Comparison of ENCODE assay signal across 8 cellular contexts in the genomic region with DNA sequence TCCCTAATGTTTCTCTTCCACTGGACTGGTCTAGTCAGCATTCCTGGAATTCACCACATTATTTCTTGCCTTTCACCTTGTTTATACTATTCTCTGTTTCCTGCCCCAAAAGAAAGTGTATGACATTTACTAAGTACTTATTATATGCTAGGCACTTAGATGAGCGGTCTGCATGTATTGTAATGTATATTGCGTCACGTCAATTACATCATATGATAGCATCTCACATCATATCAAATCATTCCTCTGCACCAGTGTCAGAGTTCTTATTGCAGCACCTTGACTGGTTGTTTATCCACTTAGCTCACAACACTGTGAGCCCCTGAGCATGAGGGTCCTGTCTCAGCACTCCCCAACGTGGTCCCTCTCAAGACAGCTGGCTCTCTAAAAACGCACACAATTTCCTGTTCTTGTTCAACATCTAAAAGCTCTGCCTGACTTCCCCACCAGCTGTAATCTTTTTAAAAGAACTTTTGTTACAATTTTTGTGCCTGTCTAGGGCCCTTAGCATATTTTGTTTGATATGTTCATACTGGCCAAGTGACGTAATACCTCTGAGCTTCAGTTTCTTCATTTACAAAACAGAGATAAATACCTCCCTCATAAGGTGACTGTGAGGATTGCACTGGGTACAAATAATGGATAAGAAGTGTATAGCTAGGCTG. TPM values are rescaled to one million over a fixed set of nuclear protein-coding genes. Genes with fewer than 3 reads are reported as not detected.
A peak's percentile ranks its signal among the peaks of the same experiment; 100 is the strongest.
DNase-seq lines count a peak whose midpoint lies in the region; ATAC-seq and TF ChIP-seq lines count a peak whose summit lies in the region.

No MANE protein-coding gene starts in this region.

- no peaks in the 10 kb centered on the region for H3K9me3 ChIP-seq in lower lobe of right lung

- ATAC-seq in lower lobe of right lung (peak; percentile 76 to 86), HG03520 (IDR thresholded peaks at IDR 0.05; ENCODE audit: unreplicated experiment) (no peak)

- peaks cover 19% of the 10 kb centered on the region for H3K4me1 Mint-ChIP-seq in activated T-helper 1 cell treated with anti-CD3 and anti-CD28 coated beads, Interleukin-12 subunit alpha, Interleukin-12 subunit beta, Interleukin-2, Interleukin-4 antibody, amounts not matched to agents 30 ng/mL and 10 ng/mL and 1 ng/mL, durations not matched to agents 14 hours and 24 hours and 36 hours (ENCODE audit: low read depth)

- intact Hi-C loops in lower lobe of right lung (cut with DNase I), result no loop called here
- intact Hi-C loops in activated T-helper 1 cell treated with anti-CD3 and anti-CD28 coated beads, Interleukin-12 subunit alpha, Interleukin-12 subunit beta, Interleukin-2, Interleukin-4 antibody, amounts not matched to agents 30 ng/mL and 10 ng/mL and 1 ng/mL, durations not matched to agents 14 hours and 24 hours and 36 hours (cut with micrococcal nuclease), result loop anchor here (1.0 to 5.0 kb wide), 6 partner anchors 30 to 471 kb away; a partner anchor contains a TSS

- in situ Hi-C loops in astrocyte of the cerebellum (cut with HindIII; ENCODE audit: low sequenced_read_pairs), result loop anchor here (5.0 kb wide), 1 partner anchor 56 kb away; no protein-coding TSS in a partner anchor

- peaks cover 78% of the 10 kb centered on the region for H3K4me1 ChIP-seq in lower lobe of right lung

- no peaks in the 10 kb centered on the region for H3K9me3 Mint-ChIP-seq in activated T-helper 1 cell treated with anti-CD3 and anti-CD28 coated beads, Interleukin-12 subunit alpha, Interleukin-12 subunit beta, Interleukin-2, Interleukin-4 antibody, amounts not matched to agents 30 ng/mL and 10 ng/mL and 1 ng/mL, durations not matched to agents 14 hours and 24 hours and 36 hours

- H3K27ac Mint-ChIP-seq in activated T-helper 1 cell treated with anti-CD3 and anti-CD28 coated beads, Interleukin-12 subunit alpha, Interleukin-12 subunit beta, Interleukin-2, Interleukin-4 antibody, amounts not matched to agents 30 ng/mL and 10 ng/mL and 1 ng/mL, durations not matched to agents 14 hours and 24 hours and 36 hours, result no peak overlapping the region

- H3K4me3 Mint-ChIP-seq in activated T-helper 1 cell treated with anti-CD3 and anti-CD28 coated beads, Interleukin-12 subunit alpha, Interleukin-12 subunit beta, Interleukin-2, Interleukin-4 antibody, amounts not matched to agents 30 ng/mL and 10 ng/mL and 1 ng/mL, durations not matched to agents 14 hours and 24 hours and 36 hours, result no peak overlapping the region

- H3K27ac ChIP-seq in lower lobe of right lung, result peak overlapping the region; percentile 32

- TF ChIP-seq CTCF in LNCaP clone FGC (IDR thresholded peaks at IDR 0.05; ENCODE audit: control insufficient read depth, extremely low read depth, insufficient read depth) (no peak), astrocyte of the cerebellum (IDR thresholded peaks at IDR 0.05; ENCODE audit: low read depth, low read length, missing control alignments) (peak; percentile 40), lower lobe of right lung (IDR thresholded peaks at IDR 0.05) (peak; percentile 40)

- H3K36me3 Mint-ChIP-seq in activated T-helper 1 cell treated with anti-CD3 and anti-CD28 coated beads, Interleukin-12 subunit alpha, Interleukin-12 subunit beta, Interleukin-2, Interleukin-4 antibody, amounts not matched to agents 30 ng/mL and 10 ng/mL and 1 ng/mL, durations not matched to agents 14 hours and 24 hours and 36 hours (ENCODE audit: low read depth), result no peaks in the 10 kb centered on the region

- H3K36me3 ChIP-seq in lower lobe of right lung, result no peaks in the 10 kb centered on the region

- H3K4me3 ChIP-seq in LNCaP clone FGC (ENCODE audit: low read depth, low read length), result no peak overlapping the region
- no peak overlapping the region for H3K4me3 ChIP-seq in astrocyte of the cerebellum (ENCODE audit: low read depth, low read length)
- no peak overlapping the region for H3K4me3 ChIP-seq in lower lobe of right lung

- peak; percentile 3 for DNase-seq in stimulated activated CD4-positive, alpha-beta T cell treated with anti-CD3 and anti-CD28 coated beads, Interleukin-2, amount 100 ng/mL, for 4 hours (ENCODE audit: low read depth)
- DNase-seq in stimulated activated CD4-positive, alpha-beta T cell treated with anti-CD3 and anti-CD28 coated beads, Interleukin-1b, Interleukin-23, amount 100 ng/mL, for 48 hours, result no peak
- DNase-seq in LNCaP clone FGC (ENCODE audit: low read depth), result peak; percentile 4
- peak; percentile 39 for DNase-seq in astrocyte of the cerebellum (ENCODE audit: low read depth)
- DNase-seq in lower lobe of right lung, result no peak
- DNase-seq in mesenteric fat pad (ENCODE audit: low spot score), result no peak
- no peak for DNase-seq in activated T-helper 1 cell treated with anti-CD3 and anti-CD28 coated beads, Interleukin-12 subunit alpha, Interleukin-12 subunit beta, Interleukin-2, Interleukin-4 antibody, amounts not matched to agents 30 ng/mL and 10 ng/mL and 1 ng/mL, durations not matched to agents 14 hours and 24 hours and 36 hours (ENCODE audit: low spot score)

- H3K27me3 ChIP-seq in lower lobe of right lung (ENCODE audit: low read depth), result no peaks in the 10 kb centered on the region

- peaks cover 28% of the 10 kb centered on the region for H3K27me3 Mint-ChIP-seq in activated T-helper 1 cell treated with anti-CD3 and anti-CD28 coated beads, Interleukin-12 subunit alpha, Interleukin-12 subunit beta, Interleukin-2, Interleukin-4 antibody, amounts not matched to agents 30 ng/mL and 10 ng/mL and 1 ng/mL, durations not matched to agents 14 hours and 24 hours and 36 hours (ENCODE audit: insufficient read depth)

RNA-seq across cellular contexts. Expression of a gene that starts 58.8 kb away (rescaled TPM):
- total RNA-seq in lower lobe of right lung (100 TPM), mesenteric fat pad (63.4 TPM)
- 7.5 and 8.0 TPM in 2 replicates for total RNA-seq in activated T-helper 1 cell treated with anti-CD3 and anti-CD28 coated beads, Interleukin-12 subunit alpha, Interleukin-12 subunit beta, Interleukin-2, Interleukin-4 antibody, amounts not matched to agents 30 ng/mL and 10 ng/mL and 1 ng/mL, durations not matched to agents 14 hours and 24 hours and 36 hours

Comparison
In these comparisons a context has a peak if more than half of its experiments do, and no peak if none do; other contexts are left out.
1. DNase-seq: peak in stimulated activated CD4-positive, alpha-beta T cell treated with anti-CD3 and anti-CD28 coated beads, Interleukin-2, amount 100 ng/mL, for 4 hours (single experiment), LNCaP clone FGC (single experiment) and astrocyte of the cerebellum (single experiment); none in stimulated activated CD4-positive, alpha-beta T cell treated with anti-CD3 and anti-CD28 coated beads, Interleukin-1b, Interleukin-23, amount 100 ng/mL, for 48 hours (single experiment), lower lobe of right lung (single experiment), mesenteric fat pad (single experiment) and activated T-helper 1 cell treated with anti-CD3 and anti-CD28 coated beads, Interleukin-12 subunit alpha, Interleukin-12 subunit beta, Interleukin-2, Interleukin-4 antibody, amounts not matched to agents 30 ng/mL and 10 ng/mL and 1 ng/mL, durations not matched to agents 14 hours and 24 hours and 36 hours (single experiment).